1 cellular context compared by ENCODE assay signal in genomic region chr13:40776681-40777165, GRCh38.
TF ChIP-seq lines count a peak whose summit lies in the region.

No MANE protein-coding gene starts in this region.

TF ChIP-seq in WTC11, 78 proteins besides CTCF, POLR2A, EP300 and RAD21 (continued from another document):
- TF ChIP-seq ATF2 (CRISPR knock-in tag; IDR thresholded peaks at IDR 0.05; ENCODE audit: borderline replicate concordance, low read depth) (no peak), ARID4B (CRISPR knock-in tag; IDR thresholded peaks at IDR 0.05; ENCODE audit: borderline replicate concordance) (no peak), ZNF138 (CRISPR knock-in tag; conservative IDR thresholded peaks at IDR 0.05) (no peak), E2F5 (CRISPR knock-in tag; IDR thresholded peaks at IDR 0.05) (no peak), MAX (CRISPR knock-in tag; IDR thresholded peaks at IDR 0.05) (no peak), USF1 (CRISPR knock-in tag; IDR thresholded peaks at IDR 0.05) (no peak), NR2C2 (CRISPR knock-in tag; IDR thresholded peaks at IDR 0.05) (no peak), HMGA2 (CRISPR knock-in tag; IDR thresholded peaks at IDR 0.05) (no peak), PRDM15 (CRISPR knock-in tag; IDR thresholded peaks at IDR 0.05) (no peak), CBFB (CRISPR knock-in tag; IDR thresholded peaks at IDR 0.05; ENCODE audit: low read depth) (no peak)
